ENCODE assay signal across 1 cellular context in the genomic region with DNA sequence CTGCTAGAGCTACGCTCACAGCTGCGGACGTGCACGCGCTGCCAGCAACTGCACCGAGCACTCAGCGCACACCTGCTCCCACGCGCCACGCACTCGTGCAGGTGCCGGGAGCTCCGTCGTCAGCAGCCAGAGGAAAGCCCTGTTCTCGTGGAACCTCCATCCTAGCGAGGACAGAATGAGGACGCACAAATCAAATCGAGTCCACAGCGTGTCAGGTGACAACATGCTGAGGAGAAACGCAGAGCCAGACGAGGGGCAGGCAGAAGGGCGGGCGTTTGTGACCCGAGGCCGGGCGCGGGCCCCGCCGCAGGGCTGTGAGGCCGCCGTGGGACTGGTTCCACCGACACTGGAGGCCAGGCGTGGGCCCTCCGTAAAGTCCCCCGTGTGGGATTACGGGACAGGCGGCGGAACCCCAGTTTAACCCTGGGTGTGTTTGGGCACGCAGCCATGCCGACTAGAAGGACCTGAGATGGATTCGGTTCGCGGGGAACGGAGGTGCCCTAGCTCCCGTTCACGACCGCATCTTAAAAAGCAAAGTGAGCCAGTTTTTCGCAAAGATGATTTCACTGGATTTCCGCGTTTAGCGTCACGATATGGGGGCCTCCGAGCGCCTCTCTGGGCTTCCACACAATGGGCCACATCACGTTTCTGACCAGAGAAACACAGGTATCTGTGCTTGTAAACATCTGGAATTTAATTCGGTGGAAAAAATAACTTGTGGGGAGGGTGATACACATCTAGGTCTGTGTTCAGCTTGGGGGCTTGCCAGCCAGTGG.
TF ChIP-seq lines count a peak whose summit lies in the region.

No MANE protein-coding gene starts in this region.

TF ChIP-seq in GM23338, 12 proteins besides CTCF, POLR2A, EP300 and RAD21 (continued from another document):
- TF ChIP-seq, protein P1, sequence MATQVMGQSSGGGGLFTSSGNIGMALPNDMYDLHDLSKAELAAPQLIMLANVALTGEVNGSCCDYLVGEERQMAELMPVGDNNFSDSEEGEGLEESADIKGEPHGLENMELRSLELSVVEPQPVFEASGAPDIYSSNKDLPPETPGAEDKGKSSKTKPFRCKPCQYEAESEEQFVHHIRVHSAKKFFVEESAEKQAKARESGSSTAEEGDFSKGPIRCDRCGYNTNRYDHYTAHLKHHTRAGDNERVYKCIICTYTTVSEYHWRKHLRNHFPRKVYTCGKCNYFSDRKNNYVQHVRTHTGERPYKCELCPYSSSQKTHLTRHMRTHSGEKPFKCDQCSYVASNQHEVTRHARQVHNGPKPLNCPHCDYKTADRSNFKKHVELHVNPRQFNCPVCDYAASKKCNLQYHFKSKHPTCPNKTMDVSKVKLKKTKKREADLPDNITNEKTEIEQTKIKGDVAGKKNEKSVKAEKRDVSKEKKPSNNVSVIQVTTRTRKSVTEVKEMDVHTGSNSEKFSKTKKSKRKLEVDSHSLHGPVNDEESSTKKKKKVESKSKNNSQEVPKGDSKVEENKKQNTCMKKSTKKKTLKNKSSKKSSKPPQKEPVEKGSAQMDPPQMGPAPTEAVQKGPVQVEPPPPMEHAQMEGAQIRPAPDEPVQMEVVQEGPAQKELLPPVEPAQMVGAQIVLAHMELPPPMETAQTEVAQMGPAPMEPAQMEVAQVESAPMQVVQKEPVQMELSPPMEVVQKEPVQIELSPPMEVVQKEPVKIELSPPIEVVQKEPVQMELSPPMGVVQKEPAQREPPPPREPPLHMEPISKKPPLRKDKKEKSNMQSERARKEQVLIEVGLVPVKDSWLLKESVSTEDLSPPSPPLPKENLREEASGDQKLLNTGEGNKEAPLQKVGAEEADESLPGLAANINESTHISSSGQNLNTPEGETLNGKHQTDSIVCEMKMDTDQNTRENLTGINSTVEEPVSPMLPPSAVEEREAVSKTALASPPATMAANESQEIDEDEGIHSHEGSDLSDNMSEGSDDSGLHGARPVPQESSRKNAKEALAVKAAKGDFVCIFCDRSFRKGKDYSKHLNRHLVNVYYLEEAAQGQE (IDR thresholded peaks at IDR 0.05; ENCODE audit: unreplicated experiment) = no peak
TF ChIP-seq in GM23338: peak in this region for 0.
